1 cellular context compared by ENCODE assay signal in the genomic region with DNA sequence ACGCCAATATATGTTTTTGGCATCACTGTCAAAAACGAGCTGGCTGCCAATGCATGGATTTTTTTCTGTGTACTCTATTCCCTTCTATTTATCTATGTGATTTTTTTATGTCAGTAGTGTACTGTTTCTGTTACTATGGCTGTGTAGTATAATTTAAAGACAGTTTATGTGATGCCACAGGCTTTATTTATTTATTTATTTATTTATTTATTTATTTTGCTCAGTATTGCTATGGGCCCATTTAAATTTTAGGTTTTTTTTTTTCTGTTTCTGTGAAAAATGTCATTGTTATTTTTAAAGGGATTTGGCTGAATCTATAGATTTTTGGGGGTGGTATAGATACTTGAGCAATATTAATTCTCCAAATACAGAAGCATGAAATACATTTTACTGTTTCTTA.
TF ChIP-seq lines count a peak whose summit lies in the region.

No MANE protein-coding gene starts in this region.

TF ChIP-seq in HEK293, 187 proteins besides CTCF, POLR2A, EP300 and RAD21 (continued from another document):
- TF ChIP-seq, protein P1, sequence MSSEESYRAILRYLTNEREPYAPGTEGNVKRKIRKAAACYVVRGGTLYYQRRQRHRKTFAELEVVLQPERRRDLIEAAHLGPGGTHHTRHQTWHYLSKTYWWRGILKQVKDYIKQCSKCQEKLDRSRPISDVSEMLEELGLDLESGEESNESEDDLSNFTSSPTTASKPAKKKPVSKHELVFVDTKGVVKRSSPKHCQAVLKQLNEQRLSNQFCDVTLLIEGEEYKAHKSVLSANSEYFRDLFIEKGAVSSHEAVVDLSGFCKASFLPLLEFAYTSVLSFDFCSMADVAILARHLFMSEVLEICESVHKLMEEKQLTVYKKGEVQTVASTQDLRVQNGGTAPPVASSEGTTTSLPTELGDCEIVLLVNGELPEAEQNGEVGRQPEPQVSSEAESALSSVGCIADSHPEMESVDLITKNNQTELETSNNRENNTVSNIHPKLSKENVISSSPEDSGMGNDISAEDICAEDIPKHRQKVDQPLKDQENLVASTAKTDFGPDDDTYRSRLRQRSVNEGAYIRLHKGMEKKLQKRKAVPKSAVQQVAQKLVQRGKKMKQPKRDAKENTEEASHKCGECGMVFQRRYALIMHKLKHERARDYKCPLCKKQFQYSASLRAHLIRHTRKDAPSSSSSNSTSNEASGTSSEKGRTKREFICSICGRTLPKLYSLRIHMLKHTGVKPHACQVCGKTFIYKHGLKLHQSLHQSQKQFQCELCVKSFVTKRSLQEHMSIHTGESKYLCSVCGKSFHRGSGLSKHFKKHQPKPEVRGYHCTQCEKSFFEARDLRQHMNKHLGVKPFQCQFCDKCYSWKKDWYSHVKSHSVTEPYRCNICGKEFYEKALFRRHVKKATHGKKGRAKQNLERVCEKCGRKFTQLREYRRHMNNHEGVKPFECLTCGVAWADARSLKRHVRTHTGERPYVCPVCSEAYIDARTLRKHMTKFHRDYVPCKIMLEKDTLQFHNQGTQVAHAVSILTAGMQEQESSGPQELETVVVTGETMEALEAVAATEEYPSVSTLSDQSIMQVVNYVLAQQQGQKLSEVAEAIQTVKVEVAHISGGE (tag by site-specific recombination; conservative IDR thresholded peaks at IDR 0.05; ENCODE audit: low read depth) = peak; percentile 61
- TF ChIP-seq ZNF555 (tag by site-specific recombination; conservative IDR thresholded peaks at IDR 0.05) = peak; percentile 56
- no peak for TF ChIP-seq ZNF558 (tag by site-specific recombination; IDR thresholded peaks at IDR 0.05)
- TF ChIP-seq GLIS2 (tag by site-specific recombination; IDR thresholded peaks at IDR 0.05) = no peak
- TF ChIP-seq, protein P2, sequence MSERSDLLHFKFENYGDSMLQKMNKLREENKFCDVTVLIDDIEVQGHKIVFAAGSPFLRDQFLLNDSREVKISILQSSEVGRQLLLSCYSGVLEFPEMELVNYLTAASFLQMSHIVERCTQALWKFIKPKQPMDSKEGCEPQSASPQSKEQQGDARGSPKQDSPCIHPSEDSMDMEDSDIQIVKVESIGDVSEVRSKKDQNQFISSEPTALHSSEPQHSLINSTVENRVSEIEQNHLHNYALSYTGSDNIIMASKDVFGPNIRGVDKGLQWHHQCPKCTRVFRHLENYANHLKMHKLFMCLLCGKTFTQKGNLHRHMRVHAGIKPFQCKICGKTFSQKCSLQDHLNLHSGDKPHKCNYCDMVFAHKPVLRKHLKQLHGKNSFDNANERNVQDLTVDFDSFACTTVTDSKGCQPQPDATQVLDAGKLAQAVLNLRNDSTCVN (tag by site-specific recombination; optimal IDR thresholded peaks at IDR 0.05) = no peak
- 0 out of 2 replicates have a peak, but pooled peaks have one; percentile 33 for TF ChIP-seq ZNF629 (tag by site-specific recombination; IDR thresholded peaks at IDR 0.05)
- TF ChIP-seq ZNF114 (tag by site-specific recombination; IDR thresholded peaks at IDR 0.05) = no peak
- TF ChIP-seq, protein P3, sequence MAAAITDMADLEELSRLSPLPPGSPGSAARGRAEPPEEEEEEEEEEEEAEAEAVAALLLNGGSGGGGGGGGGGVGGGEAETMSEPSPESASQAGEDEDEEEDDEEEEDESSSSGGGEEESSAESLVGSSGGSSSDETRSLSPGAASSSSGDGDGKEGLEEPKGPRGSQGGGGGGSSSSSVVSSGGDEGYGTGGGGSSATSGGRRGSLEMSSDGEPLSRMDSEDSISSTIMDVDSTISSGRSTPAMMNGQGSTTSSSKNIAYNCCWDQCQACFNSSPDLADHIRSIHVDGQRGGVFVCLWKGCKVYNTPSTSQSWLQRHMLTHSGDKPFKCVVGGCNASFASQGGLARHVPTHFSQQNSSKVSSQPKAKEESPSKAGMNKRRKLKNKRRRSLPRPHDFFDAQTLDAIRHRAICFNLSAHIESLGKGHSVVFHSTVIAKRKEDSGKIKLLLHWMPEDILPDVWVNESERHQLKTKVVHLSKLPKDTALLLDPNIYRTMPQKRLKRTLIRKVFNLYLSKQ (tag by site-specific recombination; IDR thresholded peaks at IDR 0.05; ENCODE audit: borderline replicate concordance) = peak; percentile 88; the same call in 1 of the 2 replicates
- no peak for TF ChIP-seq ZFHX2 (tag by site-specific recombination; conservative IDR thresholded peaks at IDR 0.05)
- TF ChIP-seq ZBTB1 (tag by site-specific recombination; IDR thresholded peaks at IDR 0.05) = no peak
- 0 out of 2 replicates have a peak, but pooled peaks have one; percentile 34 for TF ChIP-seq ZNF266 (tag by site-specific recombination; IDR thresholded peaks at IDR 0.05; ENCODE audit: low read depth)
- TF ChIP-seq ZNF654 (tag by site-specific recombination; IDR thresholded peaks at IDR 0.05; ENCODE audit: low read depth) = 0 out of 2 replicates have a peak, but pooled peaks have one; percentile 15
- TF ChIP-seq ZNF792 (tag by site-specific recombination; IDR thresholded peaks at IDR 0.05) = no peak
- 0 out of 2 replicates have a peak, but pooled peaks have one; percentile 32 for TF ChIP-seq ZNF138 (tag by site-specific recombination; IDR thresholded peaks at IDR 0.05; ENCODE audit: borderline replicate concordance)
- TF ChIP-seq ZNF677 (tag by site-specific recombination; IDR thresholded peaks at IDR 0.05) = no peak
- TF ChIP-seq ZNF514 (tag by site-specific recombination; IDR thresholded peaks at IDR 0.05) = no peak
- no peak for TF ChIP-seq ZNF132 (tag by site-specific recombination; IDR thresholded peaks at IDR 0.05; ENCODE audit: borderline replicate concordance)
- TF ChIP-seq, protein P4, sequence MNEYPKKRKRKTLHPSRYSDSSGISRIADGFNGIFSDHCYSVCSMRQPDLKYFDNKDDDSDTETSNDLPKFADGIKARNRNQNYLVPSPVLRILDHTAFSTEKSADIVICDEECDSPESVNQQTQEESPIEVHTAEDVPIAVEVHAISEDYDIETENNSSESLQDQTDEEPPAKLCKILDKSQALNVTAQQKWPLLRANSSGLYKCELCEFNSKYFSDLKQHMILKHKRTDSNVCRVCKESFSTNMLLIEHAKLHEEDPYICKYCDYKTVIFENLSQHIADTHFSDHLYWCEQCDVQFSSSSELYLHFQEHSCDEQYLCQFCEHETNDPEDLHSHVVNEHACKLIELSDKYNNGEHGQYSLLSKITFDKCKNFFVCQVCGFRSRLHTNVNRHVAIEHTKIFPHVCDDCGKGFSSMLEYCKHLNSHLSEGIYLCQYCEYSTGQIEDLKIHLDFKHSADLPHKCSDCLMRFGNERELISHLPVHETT (tag by site-specific recombination; IDR thresholded peaks at IDR 0.05) = no peak
- TF ChIP-seq ZNF664 (tag by site-specific recombination; IDR thresholded peaks at IDR 0.05) = 0 out of 2 replicates have a peak, but pooled peaks have one; percentile 38
- TF ChIP-seq ZNF426 (tag by site-specific recombination; IDR thresholded peaks at IDR 0.05) = peak; percentile 58
- no peak for TF ChIP-seq ZBTB17 (tag by site-specific recombination; IDR thresholded peaks at IDR 0.05)
- TF ChIP-seq ZNF354C (tag by site-specific recombination; IDR thresholded peaks at IDR 0.05; ENCODE audit: borderline replicate concordance, low read depth) = peak; percentile 73; the same call in 1 of the 2 replicates
- TF ChIP-seq ZNF140 (tag by site-specific recombination; IDR thresholded peaks at IDR 0.05) = peak; percentile 76
- no peak for TF ChIP-seq ZNF24 (tag by site-specific recombination; IDR thresholded peaks at IDR 0.05)
- peak; percentile 65 for TF ChIP-seq ZNF510 (tag by site-specific recombination; IDR thresholded peaks at IDR 0.05; ENCODE audit: insufficient replicate concordance)
- no peak for TF ChIP-seq ZNF146 (tag by site-specific recombination; IDR thresholded peaks at IDR 0.05)
- no peak for TF ChIP-seq ZNF624 (tag by site-specific recombination; IDR thresholded peaks at IDR 0.05)
- no peak for TF ChIP-seq HOXD13 (CRISPR knock-in tag; IDR thresholded peaks at IDR 0.05; ENCODE audit: borderline replicate concordance)
- peak; percentile 73; the same call in 1 of the 2 replicates for TF ChIP-seq ZNF202 (tag by site-specific recombination; IDR thresholded peaks at IDR 0.05; ENCODE audit: borderline replicate concordance)
- no peak for TF ChIP-seq SCRT2 (tag by site-specific recombination; IDR thresholded peaks at IDR 0.05)
- peak; percentile 52; the same call in 1 of the 2 replicates for TF ChIP-seq ZXDB (tag by site-specific recombination; IDR thresholded peaks at IDR 0.05)
- TF ChIP-seq ZNF560 (tag by site-specific recombination; IDR thresholded peaks at IDR 0.05; ENCODE audit: borderline replicate concordance) = 0 out of 2 replicates have a peak, but pooled peaks have one; percentile 16
- TF ChIP-seq, protein P5, sequence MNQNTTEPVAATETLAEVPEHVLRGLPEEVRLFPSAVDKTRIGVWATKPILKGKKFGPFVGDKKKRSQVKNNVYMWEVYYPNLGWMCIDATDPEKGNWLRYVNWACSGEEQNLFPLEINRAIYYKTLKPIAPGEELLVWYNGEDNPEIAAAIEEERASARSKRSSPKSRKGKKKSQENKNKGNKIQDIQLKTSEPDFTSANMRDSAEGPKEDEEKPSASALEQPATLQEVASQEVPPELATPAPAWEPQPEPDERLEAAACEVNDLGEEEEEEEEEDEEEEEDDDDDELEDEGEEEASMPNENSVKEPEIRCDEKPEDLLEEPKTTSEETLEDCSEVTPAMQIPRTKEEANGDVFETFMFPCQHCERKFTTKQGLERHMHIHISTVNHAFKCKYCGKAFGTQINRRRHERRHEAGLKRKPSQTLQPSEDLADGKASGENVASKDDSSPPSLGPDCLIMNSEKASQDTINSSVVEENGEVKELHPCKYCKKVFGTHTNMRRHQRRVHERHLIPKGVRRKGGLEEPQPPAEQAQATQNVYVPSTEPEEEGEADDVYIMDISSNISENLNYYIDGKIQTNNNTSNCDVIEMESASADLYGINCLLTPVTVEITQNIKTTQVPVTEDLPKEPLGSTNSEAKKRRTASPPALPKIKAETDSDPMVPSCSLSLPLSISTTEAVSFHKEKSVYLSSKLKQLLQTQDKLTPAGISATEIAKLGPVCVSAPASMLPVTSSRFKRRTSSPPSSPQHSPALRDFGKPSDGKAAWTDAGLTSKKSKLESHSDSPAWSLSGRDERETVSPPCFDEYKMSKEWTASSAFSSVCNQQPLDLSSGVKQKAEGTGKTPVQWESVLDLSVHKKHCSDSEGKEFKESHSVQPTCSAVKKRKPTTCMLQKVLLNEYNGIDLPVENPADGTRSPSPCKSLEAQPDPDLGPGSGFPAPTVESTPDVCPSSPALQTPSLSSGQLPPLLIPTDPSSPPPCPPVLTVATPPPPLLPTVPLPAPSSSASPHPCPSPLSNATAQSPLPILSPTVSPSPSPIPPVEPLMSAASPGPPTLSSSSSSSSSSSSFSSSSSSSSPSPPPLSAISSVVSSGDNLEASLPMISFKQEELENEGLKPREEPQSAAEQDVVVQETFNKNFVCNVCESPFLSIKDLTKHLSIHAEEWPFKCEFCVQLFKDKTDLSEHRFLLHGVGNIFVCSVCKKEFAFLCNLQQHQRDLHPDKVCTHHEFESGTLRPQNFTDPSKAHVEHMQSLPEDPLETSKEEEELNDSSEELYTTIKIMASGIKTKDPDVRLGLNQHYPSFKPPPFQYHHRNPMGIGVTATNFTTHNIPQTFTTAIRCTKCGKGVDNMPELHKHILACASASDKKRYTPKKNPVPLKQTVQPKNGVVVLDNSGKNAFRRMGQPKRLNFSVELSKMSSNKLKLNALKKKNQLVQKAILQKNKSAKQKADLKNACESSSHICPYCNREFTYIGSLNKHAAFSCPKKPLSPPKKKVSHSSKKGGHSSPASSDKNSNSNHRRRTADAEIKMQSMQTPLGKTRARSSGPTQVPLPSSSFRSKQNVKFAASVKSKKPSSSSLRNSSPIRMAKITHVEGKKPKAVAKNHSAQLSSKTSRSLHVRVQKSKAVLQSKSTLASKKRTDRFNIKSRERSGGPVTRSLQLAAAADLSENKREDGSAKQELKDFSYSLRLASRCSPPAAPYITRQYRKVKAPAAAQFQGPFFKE (tag by site-specific recombination; IDR thresholded peaks at IDR 0.05; ENCODE audit: borderline replicate concordance) = no peak
- no peak for TF ChIP-seq ZBTB48 (tag by site-specific recombination; IDR thresholded peaks at IDR 0.05)
- no peak; the same call in 1 of the 2 replicates for TF ChIP-seq ZNF623 (tag by site-specific recombination; IDR thresholded peaks at IDR 0.05)
- no peak for TF ChIP-seq TCF7L2 (IDR thresholded peaks at IDR 0.05; ENCODE audit: borderline replicate concordance, low read depth, low read length)
- TF ChIP-seq, protein P6, sequence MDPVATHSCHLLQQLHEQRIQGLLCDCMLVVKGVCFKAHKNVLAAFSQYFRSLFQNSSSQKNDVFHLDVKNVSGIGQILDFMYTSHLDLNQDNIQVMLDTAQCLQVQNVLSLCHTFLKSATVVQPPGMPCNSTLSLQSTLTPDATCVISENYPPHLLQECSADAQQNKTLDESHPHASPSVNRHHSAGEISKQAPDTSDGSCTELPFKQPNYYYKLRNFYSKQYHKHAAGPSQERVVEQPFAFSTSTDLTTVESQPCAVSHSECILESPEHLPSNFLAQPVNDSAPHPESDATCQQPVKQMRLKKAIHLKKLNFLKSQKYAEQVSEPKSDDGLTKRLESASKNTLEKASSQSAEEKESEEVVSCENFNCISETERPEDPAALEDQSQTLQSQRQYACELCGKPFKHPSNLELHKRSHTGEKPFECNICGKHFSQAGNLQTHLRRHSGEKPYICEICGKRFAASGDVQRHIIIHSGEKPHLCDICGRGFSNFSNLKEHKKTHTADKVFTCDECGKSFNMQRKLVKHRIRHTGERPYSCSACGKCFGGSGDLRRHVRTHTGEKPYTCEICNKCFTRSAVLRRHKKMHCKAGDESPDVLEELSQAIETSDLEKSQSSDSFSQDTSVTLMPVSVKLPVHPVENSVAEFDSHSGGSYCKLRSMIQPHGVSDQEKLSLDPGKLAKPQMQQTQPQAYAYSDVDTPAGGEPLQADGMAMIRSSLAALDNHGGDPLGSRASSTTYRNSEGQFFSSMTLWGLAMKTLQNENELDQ (tag by site-specific recombination; IDR thresholded peaks at IDR 0.05; ENCODE audit: low read depth) = no peak
- no peak for TF ChIP-seq ZNF785 (tag by site-specific recombination; IDR thresholded peaks at IDR 0.05)
